ENCODE assay signal across 23 cellular contexts in the genomic region with DNA sequence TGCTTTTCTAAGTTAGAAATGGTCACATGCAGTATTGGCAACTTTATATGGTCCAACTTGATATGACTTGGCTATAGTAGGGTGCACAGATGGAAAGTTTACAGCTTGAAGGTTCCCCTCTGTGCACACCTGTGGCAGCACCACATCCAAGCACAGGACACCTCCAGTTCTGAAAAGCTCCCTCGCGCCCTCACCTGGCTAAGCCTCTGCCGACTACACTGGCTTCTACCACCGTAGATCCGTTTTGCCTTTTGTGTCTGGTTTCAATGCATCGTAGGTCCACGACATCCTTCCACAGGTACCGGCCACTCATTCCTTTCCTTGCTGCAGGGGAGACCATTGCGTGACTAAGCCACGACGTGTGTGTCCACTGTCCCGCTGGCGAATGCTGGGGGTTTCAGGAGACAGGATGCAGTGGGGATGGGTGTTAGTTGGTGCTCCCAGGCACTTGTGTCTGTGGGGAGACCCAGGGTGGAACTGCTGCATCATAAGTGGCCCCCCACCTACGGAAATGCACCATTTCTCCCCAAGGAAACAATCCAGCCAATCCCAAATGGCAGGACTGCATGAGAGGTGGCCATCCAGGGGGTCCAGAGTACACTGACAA. TPM values are rescaled to one million over a fixed set of nuclear protein-coding genes. Genes with fewer than 3 reads are reported as not detected.
DNase-seq lines count a peak whose midpoint lies in the region; ATAC-seq, FAIRE-seq and TF ChIP-seq lines count a peak whose summit lies in the region.
"Had no signal": no experiment of that assay in that cellular context is flagged by ENCODE, and none has a peak within 500 bp of the region (broad histone marks: within the 10 kb centered on the region; RNA-seq: fewer than 3 reads in every experiment).

No MANE protein-coding gene starts in this region.

- TF ChIP-seq RAD21 in HepG2 (CRISPR knock-in tag; IDR thresholded peaks at IDR 0.05), result no peak

- intact Hi-C loops in HepG2 (cut with micrococcal nuclease; ENCODE audit: unreplicated experiment), result no loop called here
- intact Hi-C loops in esophagus muscularis mucosa (cut with DNase I), result loop anchor here (5.0 kb wide), 1 partner anchor 141 kb away; no protein-coding TSS in a partner anchor

- peaks cover 3% of the 10 kb centered on the region for H3K4me1 Mint-ChIP-seq in activated CD4-positive, alpha-beta T cell treated with anti-CD3 and anti-CD28 coated beads, Interleukin-2, amount 10 ng/mL, durations not matched to agents 7 days and 5 days

- WGBS in HepG2 (ENCODE audit: low lambda C conversion rate), result 58% methylated on average over 13 of the region's 14 CpGs
- WGBS in esophagus muscularis mucosa, result 43% methylated on average over 14 of the region's 14 CpGs

- H3K27me3 ChIP-seq in brain microvascular endothelial cell (replicated peaks) (no peaks in the 10 kb centered on the region), HepG2 (ENCODE audit: control insufficient read depth in 1 of 2, insufficient read depth in 2 of 2, low read length in 2 of 2) (peaks cover 4 to 52% of the 10 kb centered on the region in 2 experiments; a peak in 4 of 5 replicates), HAP-1 (ENCODE audit: low read depth) (no peaks in the 10 kb centered on the region), esophagus muscularis mucosa (no peaks in the 10 kb centered on the region)
- H3K27me3 ChIP-seq: pancreas, upper lobe of left lung had no signal

- H3K9me3 Mint-ChIP-seq in activated CD4-positive, alpha-beta T cell treated with anti-CD3 and anti-CD28 coated beads, Interleukin-2, amount 10 ng/mL, durations not matched to agents 7 days and 5 days, result no peaks in the 10 kb centered on the region
- H3K9me3 Mint-ChIP-seq: activated CD8-positive, alpha-beta T cell treated with anti-CD3 and anti-CD28 coated beads for 36 hours; CD4-positive, alpha-beta memory T cell; stimulated activated memory B cell treated with anti-CD40 and anti-IgM and Interleukin-4, amounts not matched to agents 10 μg/mL and 1 μg/mL and 100 μg/mL, for 72 hours; T-helper 2 cell treated with Interferon-gamma antibody and Interleukin-4, amounts not matched to agents 5 μg/mL and 100 μg/mL, for 36 hours had no signal

- no peaks in the 10 kb centered on the region for H3K79me2 ChIP-seq in HepG2 (ENCODE audit: insufficient read depth, low read length)

- H3K9me3 ChIP-seq in HepG2 (ENCODE audit: low read length), result no peaks in the 10 kb centered on the region
- H3K9me3 ChIP-seq in HAP-1, result no peaks in the 10 kb centered on the region
- H3K9me3 ChIP-seq in esophagus muscularis mucosa, result no peaks in the 10 kb centered on the region
- H3K9me3 ChIP-seq: mucosa of descending colon, pancreas, upper lobe of left lung had no signal

- peak; percentile 47 for DNase-seq in activated CD4-positive, alpha-beta T cell treated with anti-CD3 and anti-CD28 coated beads, Interleukin-2, amount 10 ng/mL, durations not matched to agents 7 days and 5 days
- DNase-seq in activated CD4-positive, alpha-beta T cell treated with anti-CD3 and anti-CD28 coated beads for 48 hours, result no peak
- peak; percentile 68 for DNase-seq in HT-29 (ENCODE audit: low spot score)
- DNase-seq in brain microvascular endothelial cell, result no peak
- DNase-seq in HepG2 (ENCODE audit: low spot score), result no peak
- DNase-seq in HAP-1 (ENCODE audit: low spot score in 2 of 2), result no peak
- DNase-seq in esophagus muscularis mucosa (ENCODE audit: extremely low spot score), result no peak
- DNase-seq: activated CD8-positive, alpha-beta T cell treated with anti-CD3 and anti-CD28 coated beads for 36 hours; amygdala; CD4-positive, alpha-beta memory T cell; left colon; NCI-H1092; SHP77 treated with DMSO at 0.1 percent for 48 hours; upper lobe of left lung had no signal

- no peak overlapping the region for H3K9ac ChIP-seq in HepG2 (ENCODE audit: insufficient read depth, low read depth, low read length)

- no peaks in the 10 kb centered on the region for H4K20me1 ChIP-seq in HepG2 (ENCODE audit: insufficient read depth, low read length)

- no peak for TF ChIP-seq EP300 in HepG2 (IDR thresholded peaks at IDR 0.05; ENCODE audit: low read depth in 2 of 2, low read length in 2 of 2)
- TF ChIP-seq EP300 in HepG2 (CRISPR knock-in tag; IDR thresholded peaks at IDR 0.05; ENCODE audit: borderline replicate concordance), result no peak
- no peak for TF ChIP-seq EP300 in esophagus muscularis mucosa (IDR thresholded peaks at IDR 0.05)

- H3K27ac Mint-ChIP-seq in activated CD4-positive, alpha-beta T cell treated with anti-CD3 and anti-CD28 coated beads, Interleukin-2, amount 10 ng/mL, durations not matched to agents 7 days and 5 days, result no peak overlapping the region
- H3K27ac Mint-ChIP-seq: activated CD8-positive, alpha-beta T cell treated with anti-CD3 and anti-CD28 coated beads for 36 hours; stimulated activated memory B cell treated with anti-CD40 and anti-IgM and Interleukin-4, amounts not matched to agents 10 μg/mL and 1 μg/mL and 100 μg/mL, for 72 hours; T-helper 2 cell treated with Interferon-gamma antibody and Interleukin-4, amounts not matched to agents 5 μg/mL and 100 μg/mL, for 36 hours had no signal

- CTCF ChIA-PET in activated CD4-positive, alpha-beta T cell treated with anti-CD3 and anti-CD28 coated beads, Interleukin-2, amount 10 ng/mL, durations not matched to agents 7 days and 5 days (lab: Charles Lee), result no interaction called here
- CTCF ChIA-PET in HepG2 (lab: Yijun Ruan, JAX; ENCODE audit: low intra/inter-chr PET ratio, low total read pairs), result interaction anchor here (1.3 kb wide), 1 partner anchor 146 kb away, joined by 3 read pairs; no protein-coding TSS in a partner anchor

- POLR2A ChIA-PET in activated CD4-positive, alpha-beta T cell treated with anti-CD3 and anti-CD28 coated beads, Interleukin-2, amount 10 ng/mL, durations not matched to agents 7 days and 5 days (lab: Charles Lee), result no interaction called here
- POLR2A ChIA-PET in HepG2 (lab: Yijun Ruan, JAX), result no interaction called here

- no TSS peak for BruUV-seq in HepG2 (replicated peaks; lab: Mats Ljungman, UMichigan)

- H3K36me3 ChIP-seq in brain microvascular endothelial cell (replicated peaks), result no peaks in the 10 kb centered on the region
- H3K36me3 ChIP-seq in HepG2 (replicated peaks in 1 of 2; ENCODE audit: control insufficient read depth in 1 of 2, insufficient read depth in 2 of 2, low read length in 2 of 2), result no peaks in the 10 kb centered on the region
- no peaks in the 10 kb centered on the region for H3K36me3 ChIP-seq in HAP-1 (replicated peaks)
- H3K36me3 ChIP-seq in esophagus muscularis mucosa, result no peaks in the 10 kb centered on the region
- H3K36me3 ChIP-seq: pancreas, upper lobe of left lung had no signal

- TF ChIP-seq CTCF in brain microvascular endothelial cell (IDR thresholded peaks at IDR 0.05; ENCODE audit: low read depth, low read length, missing control alignments), result peak; percentile 61
- peak; percentile 50 for TF ChIP-seq CTCF in HepG2 (CRISPR knock-in tag; IDR thresholded peaks at IDR 0.05)
- no peak for TF ChIP-seq CTCF in esophagus muscularis mucosa (IDR thresholded peaks at IDR 0.05)

- H3K27ac ChIP-seq in brain microvascular endothelial cell (no peak overlapping the region), HepG2 (ENCODE audit: extremely low read length, insufficient read depth, low read length) (no peak overlapping the region), esophagus muscularis mucosa (replicated peaks in 1 of 4) (no peak overlapping the region)
- H3K27ac ChIP-seq: coronary artery, pancreas, skin epidermis, upper lobe of left lung had no signal

- ATAC-seq in HepG2, result no peak
- no peak for ATAC-seq in GM21717 (IDR thresholded peaks at IDR 0.05; ENCODE audit: unreplicated experiment)
- ATAC-seq: activated CD8-positive, alpha-beta T cell treated with anti-CD3 and anti-CD28 coated beads for 36 hours; left colon; mucosa of descending colon; pancreas; stimulated activated memory B cell treated with anti-CD40 and anti-IgM and Interleukin-4, amounts not matched to agents 10 μg/mL and 1 μg/mL and 100 μg/mL, for 72 hours had no signal

- in situ Hi-C loops in brain microvascular endothelial cell (cut with HindIII; ENCODE audit: low pct_ligation_motif_present, low sequenced_read_pairs), result no loop called here
- in situ Hi-C loops in HepG2 (cut with HindIII; ENCODE audit: extremely low pct_ligation_motif_present, low pct_unique_long_range_greater_than_20kb), result loop anchor here (10.0 kb wide), 1 partner anchor 144 kb away; no protein-coding TSS in a partner anchor
- in situ Hi-C loops in HAP-1 (cut with MboI; ENCODE audit: low sequenced_read_pairs), result no loop called here

- H3K4me3 ChIP-seq in brain microvascular endothelial cell (ENCODE audit: low read depth, low read length) (no peak overlapping the region), HepG2 (replicated peaks in 1 of 3; ENCODE audit: insufficient read depth in 1 of 3, low read depth in 2 of 3, low read length in 3 of 3) (no peak overlapping the region), HAP-1 (no peak overlapping the region), esophagus muscularis mucosa (no peak overlapping the region)
- H3K4me3 ChIP-seq: coronary artery, mucosa of descending colon, pancreas, skin epidermis, upper lobe of left lung had no signal

- H3K4me2 ChIP-seq in HepG2 (ENCODE audit: low read depth, low read length), result no peak overlapping the region

- no peak overlapping the region for H3K4me3 Mint-ChIP-seq in activated CD4-positive, alpha-beta T cell treated with anti-CD3 and anti-CD28 coated beads, Interleukin-2, amount 10 ng/mL, durations not matched to agents 7 days and 5 days
- H3K4me3 Mint-ChIP-seq: activated CD8-positive, alpha-beta T cell treated with anti-CD3 and anti-CD28 coated beads for 36 hours; CD4-positive, alpha-beta memory T cell; stimulated activated memory B cell treated with anti-CD40 and anti-IgM and Interleukin-4, amounts not matched to agents 10 μg/mL and 1 μg/mL and 100 μg/mL, for 72 hours; T-helper 2 cell treated with Interferon-gamma antibody and Interleukin-4, amounts not matched to agents 5 μg/mL and 100 μg/mL, for 36 hours had no signal

- H3K4me1 ChIP-seq in HepG2 (ENCODE audit: insufficient read depth, low read length), result peaks cover 18% of the 10 kb centered on the region
- H3K4me1 ChIP-seq in HAP-1, result peaks cover 6% of the 10 kb centered on the region; the same call in 1 of the 2 replicates
- H3K4me1 ChIP-seq in esophagus muscularis mucosa, result peaks cover 8 to 12% (median 10%) of the 10 kb centered on the region in 4 donors
- H3K4me1 ChIP-seq: pancreas had no signal

- no peak for FAIRE-seq in HepG2 (lab: Jason Lieb, UNC)
- FAIRE-seq: A204.1, H54, pancreas had no signal

- H3K27me3 Mint-ChIP-seq in activated CD4-positive, alpha-beta T cell treated with anti-CD3 and anti-CD28 coated beads, Interleukin-2, amount 10 ng/mL, durations not matched to agents 7 days and 5 days, result peaks cover 3% of the 10 kb centered on the region
- H3K27me3 Mint-ChIP-seq: activated CD8-positive, alpha-beta T cell treated with anti-CD3 and anti-CD28 coated beads for 36 hours had no signal

- TF ChIP-seq POLR2A in HepG2 (IDR thresholded peaks at IDR 0.05; ENCODE audit: insufficient read depth in 1 of 2, low read depth in 2 of 2, low read length in 2 of 2) (no peak), esophagus muscularis mucosa (IDR thresholded peaks at IDR 0.05; ENCODE audit: low read depth) (no peak)

- no peak overlapping the region for H2AFZ ChIP-seq in HepG2 (ENCODE audit: low read length)

- no peaks in the 10 kb centered on the region for H3K36me3 Mint-ChIP-seq in activated CD4-positive, alpha-beta T cell treated with anti-CD3 and anti-CD28 coated beads, Interleukin-2, amount 10 ng/mL, durations not matched to agents 7 days and 5 days (ENCODE audit: low read depth)
- H3K36me3 Mint-ChIP-seq: CD4-positive, alpha-beta memory T cell; stimulated activated memory B cell treated with anti-CD40 and anti-IgM and Interleukin-4, amounts not matched to agents 10 μg/mL and 1 μg/mL and 100 μg/mL, for 72 hours had no signal

RNA-seq across cellular contexts. Expression of gene RASD1, which starts 4.9 kb away (rescaled TPM):
- under 1 TPM; 0.29 to 0.42 TPM for total RNA-seq in activated CD4-positive, alpha-beta T cell treated with anti-CD3 and anti-CD28 coated beads, Interleukin-2, amount 10 ng/mL, durations not matched to agents 7 days and 5 days
- total RNA-seq in HT-29 (2014; rRNA removed; shearing (Covaris generic)), result 5.9 and 6.0 TPM in 2 replicates
- 1.4 and 1.6 TPM in 2 replicates for total RNA-seq in HepG2 (2016; rRNA removed; fragmentation: Illumina TruSeq; extraction: Trizol)
- total RNA-seq in HepG2 (2016; cell fraction: cytosol; rRNA removed; fragmentation: Illumina TruSeq; extraction: Trizol; ENCODE audit: low read depth), result 0.71 and 0.91 TPM in 2 replicates
- total RNA-seq in HepG2 (2016; cell fraction: insoluble cytoplasmic fraction; rRNA removed; fragmentation: Illumina TruSeq; extraction: Trizol), result 1.4 and 1.9 TPM in 2 replicates
- 1.5 and 1.7 TPM in 2 replicates for total RNA-seq in HepG2 (2016; cell fraction: membrane; rRNA removed; fragmentation: Illumina TruSeq; extraction: Trizol)
- 0.99 and 1.1 TPM in 2 replicates for total RNA-seq in HepG2 (2016; cell fraction: nucleus; rRNA removed; fragmentation: Illumina TruSeq; extraction: Trizol)
- polyA plus RNA-seq in HepG2 (2011; rRNA removed), result 4.2 and 8.9 TPM in 2 replicates
- polyA plus RNA-seq in HepG2 (2011; cell fraction: cytosol; rRNA removed), result 4.3 and 4.7 TPM in 2 replicates
- polyA plus RNA-seq in HepG2 (2011; cell fraction: nucleus; rRNA removed), result 6.6 and 7.6 TPM in 2 replicates
- polyA plus RNA-seq in HepG2 (2012), result 2.1 and 6.2 TPM in 2 replicates
- 0.32 and 0.38 TPM in 2 replicates for polyA plus RNA-seq in HepG2 (2016; cell fraction: cytosol; fragmentation: Illumina TruSeq; extraction: Trizol; ENCODE audit: low read depth)
- polyA plus RNA-seq in HepG2 (2016; cell fraction: insoluble cytoplasmic fraction; fragmentation: Illumina TruSeq; extraction: Trizol; ENCODE audit: low read depth), result 1.7 and 1.8 TPM in 2 replicates
- polyA plus RNA-seq in HepG2 (2016; cell fraction: membrane; fragmentation: Illumina TruSeq; extraction: Trizol; ENCODE audit: low read depth), result 0.63 and 0.72 TPM in 2 replicates
- 2.7 and 3.4 TPM in 2 replicates for polyA plus RNA-seq in HepG2 (2016; cell fraction: nucleus; fragmentation: Illumina TruSeq; extraction: Trizol; ENCODE audit: insufficient read depth, low read depth)
- 3.9 and 12.1 TPM in 2 replicates for polyA minus RNA-seq in HepG2 (2011; rRNA and poly(A)+ RNA removed; ENCODE audit: low replicate concordance)
- polyA minus RNA-seq in HepG2 (2011; cell fraction: cytosol; rRNA and poly(A)+ RNA removed), result 6.2 and 6.6 TPM in 2 replicates
- 1.7 and 3.1 TPM in 2 replicates for polyA minus RNA-seq in HepG2 (2011; cell fraction: nucleus; rRNA and poly(A)+ RNA removed)
- 10 to 100 TPM in 3 of 4 donors, 1 to 10 TPM in 1; 5.0 to 17.9 (median 13.3) TPM for total RNA-seq in esophagus muscularis mucosa

RNA-seq across cellular contexts. Expression of gene MED9, which starts 24.3 kb away (rescaled TPM):
- 10 to 100 TPM; 14.3 to 14.6 TPM for total RNA-seq in activated CD4-positive, alpha-beta T cell treated with anti-CD3 and anti-CD28 coated beads, Interleukin-2, amount 10 ng/mL, durations not matched to agents 7 days and 5 days
- 8.9 and 10.5 TPM in 2 replicates for total RNA-seq in HT-29 (2014; rRNA removed; shearing (Covaris generic))
- total RNA-seq in HepG2 (2016; rRNA removed; fragmentation: Illumina TruSeq; extraction: Trizol), result 11.7 and 15.1 TPM in 2 replicates
- total RNA-seq in HepG2 (2016; cell fraction: cytosol; rRNA removed; fragmentation: Illumina TruSeq; extraction: Trizol; ENCODE audit: low read depth), result 4.0 and 4.2 TPM in 2 replicates
- 11.7 and 14.4 TPM in 2 replicates for total RNA-seq in HepG2 (2016; cell fraction: insoluble cytoplasmic fraction; rRNA removed; fragmentation: Illumina TruSeq; extraction: Trizol)
- total RNA-seq in HepG2 (2016; cell fraction: membrane; rRNA removed; fragmentation: Illumina TruSeq; extraction: Trizol), result 9.8 and 10.7 TPM in 2 replicates
- 10.8 and 11.7 TPM in 2 replicates for total RNA-seq in HepG2 (2016; cell fraction: nucleus; rRNA removed; fragmentation: Illumina TruSeq; extraction: Trizol)
- 11.9 and 14.4 TPM in 2 replicates for polyA plus RNA-seq in HepG2 (2011; rRNA removed)
- 18.3 and 21.5 TPM in 2 replicates for polyA plus RNA-seq in HepG2 (2011; cell fraction: cytosol; rRNA removed)
- 15.4 and 17.5 TPM in 2 replicates for polyA plus RNA-seq in HepG2 (2011; cell fraction: nucleus; rRNA removed)
- 9.2 and 11.4 TPM in 2 replicates for polyA plus RNA-seq in HepG2 (2012)
- polyA plus RNA-seq in HepG2 (2016; cell fraction: cytosol; fragmentation: Illumina TruSeq; extraction: Trizol; ENCODE audit: low read depth), result 3.0 and 3.1 TPM in 2 replicates
- 11.2 and 12.0 TPM in 2 replicates for polyA plus RNA-seq in HepG2 (2016; cell fraction: insoluble cytoplasmic fraction; fragmentation: Illumina TruSeq; extraction: Trizol; ENCODE audit: low read depth)
- 6.4 and 7.0 TPM in 2 replicates for polyA plus RNA-seq in HepG2 (2016; cell fraction: membrane; fragmentation: Illumina TruSeq; extraction: Trizol; ENCODE audit: low read depth)
- polyA plus RNA-seq in HepG2 (2016; cell fraction: nucleus; fragmentation: Illumina TruSeq; extraction: Trizol; ENCODE audit: insufficient read depth, low read depth), result 11.4 and 12.6 TPM in 2 replicates
- 21.1 and 25.1 TPM in 2 replicates for polyA minus RNA-seq in HepG2 (2011; rRNA and poly(A)+ RNA removed; ENCODE audit: low replicate concordance)
- 9.8 and 9.9 TPM in 2 replicates for polyA minus RNA-seq in HepG2 (2011; cell fraction: cytosol; rRNA and poly(A)+ RNA removed)
- polyA minus RNA-seq in HepG2 (2011; cell fraction: nucleus; rRNA and poly(A)+ RNA removed), result 24.2 and 25.4 TPM in 2 replicates
- total RNA-seq in esophagus muscularis mucosa, result 10 to 100 TPM in 3 of 4 donors, 1 to 10 TPM in 1; 8.3 to 14.4 (median 11.4) TPM

Comparison
In these comparisons a context has a peak if more than half of its experiments do, and no peak if none do; other contexts are left out.
1. DNase-seq: peak in activated CD4-positive, alpha-beta T cell treated with anti-CD3 and anti-CD28 coated beads, Interleukin-2, amount 10 ng/mL, durations not matched to agents 7 days and 5 days (single experiment) and HT-29 (single experiment); none in activated CD4-positive, alpha-beta T cell treated with anti-CD3 and anti-CD28 coated beads for 48 hours (single experiment), brain microvascular endothelial cell (single experiment), HepG2 (single experiment), HAP-1 (0 of 2) and esophagus muscularis mucosa (single experiment).
2. CTCF ChIP-seq: peak in brain microvascular endothelial cell (single experiment) and HepG2 (single experiment); none in esophagus muscularis mucosa (0 of 3).